In genomic region chr3:128051837-128052766, GRCh38 we compare ENCODE assay signal across 8 cellular contexts. TPM values are rescaled to one million over a fixed set of nuclear protein-coding genes. Genes with fewer than 3 reads are reported as not detected.
DNase-seq lines count a peak whose midpoint lies in the region; ATAC-seq, FAIRE-seq and TF ChIP-seq lines count a peak whose summit lies in the region.

Gene SEC61A1, plus strand, starts transcription at chr3:128052437. Its CDS starts 116 bp downstream, at chr3:128052553.

- H3K4me1 ChIP-seq in pancreas (peaks cover 13 to 34% (median 13%) of the 10 kb centered on the region in 3 donors), thyroid gland (peaks cover 22 to 34% of the 10 kb centered on the region in 2 donors)

- H3K9me3 ChIP-seq in SU-DHL-6 (ENCODE audit: insufficient read depth, low read length) (no peaks in the 10 kb centered on the region), pancreas (no peaks in the 10 kb centered on the region), thyroid gland (no peaks in the 10 kb centered on the region)

- no peaks in the 10 kb centered on the region for H4K20me1 ChIP-seq in SU-DHL-6 (ENCODE audit: low read depth, low read length)

- H3K9me3 Mint-ChIP-seq in activated naive CD8-positive, alpha-beta T cell treated with anti-CD3 and anti-CD28 coated beads, Interleukin-2, amount 10 ng/mL, durations not matched to agents 7 days and 5 days: no peaks in the 10 kb centered on the region

- intact Hi-C loops in Right ventricle myocardium inferior (cut with DNase I): loop anchor here (5.0 kb wide), 1 partner anchor 135 kb away; the partner anchor contains the start of gene KBTBD12
- intact Hi-C loops in pancreas (cut with DNase I): no loop called here
- intact Hi-C loops in thyroid gland (cut with DNase I): no loop called here

- peak within 1 kb of the TSS; percentile 82 for H2AFZ ChIP-seq in SU-DHL-6 (ENCODE audit: low read depth, low read length, severe bottlenecking)

- DNase-seq in GM12865 (ENCODE audit: low read depth) (peak; percentile 97), NCI-H1417 (lab: John Stamatoyannopoulos, UW) (peak; percentile 95 to 99 (median 98)), Right ventricle myocardium inferior (ENCODE audit: missing footprints) (peak; percentile 97), pancreas (peak; percentile 93 to 99 (median 96)), thyroid gland (peak; percentile 93 to 95)
- peak; percentile 97 for DNase-seq in activated naive CD8-positive, alpha-beta T cell treated with anti-CD3 and anti-CD28 coated beads, Interleukin-2, amount 10 ng/mL, durations not matched to agents 7 days and 5 days

- peak within 1 kb of the TSS; percentile 88 for H3K4me2 ChIP-seq in SU-DHL-6 (ENCODE audit: low read depth, low read length, poor library complexity, severe bottlenecking)

- H3K36me3 Mint-ChIP-seq in activated naive CD8-positive, alpha-beta T cell treated with anti-CD3 and anti-CD28 coated beads, Interleukin-2, amount 10 ng/mL, durations not matched to agents 7 days and 5 days: peaks cover 18% of the 10 kb centered on the region

- TF ChIP-seq CTCF in GM12865 (IDR thresholded peaks at IDR 0.05; ENCODE audit: insufficient read depth, low read depth, low read length, missing control alignments): no peak
- TF ChIP-seq CTCF in SU-DHL-6 (IDR thresholded peaks at IDR 0.05; ENCODE audit: insufficient read depth, low read length, poor library complexity, severe bottlenecking): no peak
- TF ChIP-seq CTCF in pancreas (IDR thresholded peaks at IDR 0.05): no peak
- TF ChIP-seq CTCF in thyroid gland (IDR thresholded peaks at IDR 0.05): peak in 1 of 6 experiments; percentile 9

- H3K4me1 Mint-ChIP-seq in activated naive CD8-positive, alpha-beta T cell treated with anti-CD3 and anti-CD28 coated beads, Interleukin-2, amount 10 ng/mL, durations not matched to agents 7 days and 5 days: peaks cover 32% of the 10 kb centered on the region

- peak; percentile 96 for ATAC-seq in HG02759 (IDR thresholded peaks at IDR 0.05; ENCODE audit: unreplicated experiment)
- peak; percentile 98 for ATAC-seq in activated naive CD8-positive, alpha-beta T cell treated with anti-CD3 and anti-CD28 coated beads, Interleukin-2, amount 10 ng/mL, durations not matched to agents 7 days and 5 days (ENCODE audit: low read depth)
- ATAC-seq in Right ventricle myocardium inferior: peak; percentile 98
- peak; percentile 91 to 96 (median 92) for ATAC-seq in pancreas

- H3K27me3 Mint-ChIP-seq in activated naive CD8-positive, alpha-beta T cell treated with anti-CD3 and anti-CD28 coated beads, Interleukin-2, amount 10 ng/mL, durations not matched to agents 7 days and 5 days: peaks cover 6% of the 10 kb centered on the region

- H3K4me3 ChIP-seq in GM12865 (ENCODE audit: low read depth, low read length) (peak within 1 kb of the TSS; percentile 84), SU-DHL-6 (ENCODE audit: insufficient read depth, low read length, poor library complexity, severe bottlenecking) (peak within 1 kb of the TSS; percentile 96), pancreas (peak within 1 kb of the TSS; percentile 81 to 98 (median 88)), thyroid gland (replicated peaks in 1 of 3) (peak within 1 kb of the TSS; percentile 66 to 95 (median 93))

- peaks cover 43% of the 10 kb centered on the region for H3K79me2 ChIP-seq in SU-DHL-6 (ENCODE audit: insufficient read depth, low read length)

- H3K36me3 ChIP-seq in SU-DHL-6 (ENCODE audit: low read length) (peaks cover 5% of the 10 kb centered on the region; the same call in 1 of the 2 replicates), pancreas (peaks cover 0 to 20% (median 2%) of the 10 kb centered on the region in 3 donors), thyroid gland (peaks cover 15 to 16% of the 10 kb centered on the region in 2 donors)

- H3K27ac ChIP-seq in SU-DHL-6 (ENCODE audit: low read depth, low read length): peak within 1 kb of the TSS; percentile 50
- H3K27ac ChIP-seq in pancreas: peak within 1 kb of the TSS; percentile 85 to 97 (median 92)
- H3K27ac ChIP-seq in thyroid gland: peak within 1 kb of the TSS; percentile 79 to 89 (median 83)

- POLR2A ChIA-PET in activated naive CD8-positive, alpha-beta T cell treated with anti-CD3 and anti-CD28 coated beads, Interleukin-2, amount 10 ng/mL, durations not matched to agents 7 days and 5 days (lab: Charles Lee): interaction anchor here (0.6 to 3.3 kb wide), 4 partner anchors 71 to 454 kb away, joined by 3 to 14 read pairs (median 6); partner anchors contain the start of genes EEFSEC, MCM2 and RUVBL1

- peak; percentile 10 to 88 for TF ChIP-seq POLR2A in thyroid gland (IDR thresholded peaks at IDR 0.05)

- FAIRE-seq in pancreas (lab: Jason Lieb, UNC): no peak

- H3K27me3 ChIP-seq in SU-DHL-6 (ENCODE audit: low read length) (no peaks in the 10 kb centered on the region), pancreas (no peaks in the 10 kb centered on the region), thyroid gland (no peaks in the 10 kb centered on the region)

- WGBS in pancreas, 2 donors: 0% methylated on average over 88 to 111 of the region's 111 CpGs
- 0% methylated on average over 21 to 44 of the region's 111 CpGs for WGBS in thyroid gland, 2 donors

- peak within 1 kb of the TSS; percentile 94 for H3K4me3 Mint-ChIP-seq in activated naive CD8-positive, alpha-beta T cell treated with anti-CD3 and anti-CD28 coated beads, Interleukin-2, amount 10 ng/mL, durations not matched to agents 7 days and 5 days

- peak within 1 kb of the TSS; percentile 98 for H3K9ac ChIP-seq in SU-DHL-6 (ENCODE audit: low read length)

- H3K27ac Mint-ChIP-seq in activated naive CD8-positive, alpha-beta T cell treated with anti-CD3 and anti-CD28 coated beads, Interleukin-2, amount 10 ng/mL, durations not matched to agents 7 days and 5 days: peak within 1 kb of the TSS; percentile 92

- H3F3A ChIP-seq in SU-DHL-6 (ENCODE audit: insufficient read depth): no peaks in the 10 kb centered on the region; the same call in 1 of the 2 replicates

- no peaks in the 10 kb centered on the region for H3K9me2 ChIP-seq in SU-DHL-6 (replicated peaks; ENCODE audit: insufficient read depth, low read length)

RNA-seq across cellular contexts. Expression of gene SEC61A1, which starts in this region (rescaled TPM):
- 100 to 1,000 TPM; 119 to 126 TPM for total RNA-seq in activated naive CD8-positive, alpha-beta T cell treated with anti-CD3 and anti-CD28 coated beads, Interleukin-2, amount 10 ng/mL, durations not matched to agents 7 days and 5 days
- total RNA-seq in Right ventricle myocardium inferior (57.5 TPM), pancreas (100 to 1,000 TPM; 197 to 245 (median 222) TPM), thyroid gland (100 to 1,000 TPM; 104 to 218 (median 165) TPM)
- 100 to 1,000 TPM; 193 to 214 TPM for polyA plus RNA-seq in pancreas

Comparison
In these comparisons a context has a peak if more than half of its experiments do, and no peak if none do; other contexts are left out.
1. Peak in every context shown above with its lines: DNase-seq, ATAC-seq, H3K4me3 ChIP-seq and H3K27ac ChIP-seq.